In genomic region chr14:68796418-68797101, GRCh38 we compare ENCODE assay signal across 8 cellular contexts. TPM values are rescaled to one million over a fixed set of nuclear protein-coding genes. Genes with fewer than 3 reads are reported as not detected.
DNase-seq lines count a peak whose midpoint lies in the region; ATAC-seq lines count a peak whose summit lies in the region.

No MANE protein-coding gene starts in this region.

- peaks cover 0 to 3% (median 0%) of the 10 kb centered on the region in 5 donors for H3K36me3 ChIP-seq in subcutaneous abdominal adipose tissue (ENCODE audit: control insufficient read depth in 5 of 5, insufficient read depth in 5 of 5, low read length in 5 of 5)

- peak overlapping the region; percentile 100 for H3K27ac ChIP-seq in subcutaneous abdominal adipose tissue (ENCODE audit: low read depth, low read length)

- DNase-seq in T-helper 2 cell treated with Interferon-gamma antibody and Interleukin-4, amounts not matched to agents 5 μg/mL and 100 μg/mL, for 36 hours (ENCODE audit: low spot score), result no peak
- no peak for DNase-seq in T-helper 2 cell
- DNase-seq in activated naive CD8-positive, alpha-beta T cell treated with anti-CD3 and anti-CD28 coated beads for 36 hours, result no peak
- DNase-seq in immature natural killer cell, result no peak
- no peak for DNase-seq in stimulated activated CD4-positive, alpha-beta T cell treated with anti-CD3 and anti-CD28 coated beads, Interleukin-12 subunit alpha, Interleukin-12 subunit beta, amount 100 ng/mL, for 4 hours

- H3K4me1 Mint-ChIP-seq in T-helper 2 cell treated with Interferon-gamma antibody and Interleukin-4, amounts not matched to agents 5 μg/mL and 100 μg/mL, for 36 hours (ENCODE audit: low read depth), result peaks cover 35% of the 10 kb centered on the region
- peaks cover 53% of the 10 kb centered on the region for H3K4me1 Mint-ChIP-seq in activated naive CD8-positive, alpha-beta T cell treated with anti-CD3 and anti-CD28 coated beads for 36 hours
- H3K4me1 Mint-ChIP-seq in immature natural killer cell, result peaks cover 38 to 50% of the 10 kb centered on the region in 2 donors

- no peaks in the 10 kb centered on the region for H3K27me3 ChIP-seq in subcutaneous abdominal adipose tissue (ENCODE audit: control insufficient read depth in 5 of 5, insufficient read depth in 4 of 5, low read length in 5 of 5)

- H3K27ac Mint-ChIP-seq in T-helper 2 cell treated with Interferon-gamma antibody and Interleukin-4, amounts not matched to agents 5 μg/mL and 100 μg/mL, for 36 hours, result peak overlapping the region; percentile 100
- peak overlapping the region; percentile 100 for H3K27ac Mint-ChIP-seq in activated naive CD8-positive, alpha-beta T cell treated with anti-CD3 and anti-CD28 coated beads for 36 hours
- H3K27ac Mint-ChIP-seq in immature natural killer cell, result peak overlapping the region; percentile 96 to 100 (median 100)

- no peak for ATAC-seq in GM19452 (IDR thresholded peaks at IDR 0.05; ENCODE audit: unreplicated experiment)
- no peak for ATAC-seq in HG03097 (IDR thresholded peaks at IDR 0.05; ENCODE audit: low FRiP score, unreplicated experiment)

- H3K9me3 ChIP-seq in subcutaneous abdominal adipose tissue (ENCODE audit: control insufficient read depth in 5 of 5, low read length in 5 of 5), result no peaks in the 10 kb centered on the region

- peak overlapping the region; percentile 91 for H3K4me3 Mint-ChIP-seq in T-helper 2 cell treated with Interferon-gamma antibody and Interleukin-4, amounts not matched to agents 5 μg/mL and 100 μg/mL, for 36 hours
- peak overlapping the region; percentile 96 for H3K4me3 Mint-ChIP-seq in activated naive CD8-positive, alpha-beta T cell treated with anti-CD3 and anti-CD28 coated beads for 36 hours
- peak overlapping the region; percentile 91 to 98 (median 94) for H3K4me3 Mint-ChIP-seq in immature natural killer cell

- H3K4me1 ChIP-seq in subcutaneous abdominal adipose tissue (ENCODE audit: control insufficient read depth in 5 of 5, insufficient read depth in 5 of 5, low read length in 5 of 5), result peaks cover 4 to 20% (median 18%) of the 10 kb centered on the region in 5 donors

- H3K4me3 ChIP-seq in subcutaneous abdominal adipose tissue (ENCODE audit: low read depth in 1 of 5, low read length in 5 of 5), result peak overlapping the region; percentile 73 to 100 (median 88)

- H3K9ac ChIP-seq in subcutaneous abdominal adipose tissue (ENCODE audit: low read length in 5 of 5), result peak overlapping the region; percentile 87 to 99 (median 99)

- H3K27me3 Mint-ChIP-seq in T-helper 2 cell treated with Interferon-gamma antibody and Interleukin-4, amounts not matched to agents 5 μg/mL and 100 μg/mL, for 36 hours (ENCODE audit: low read depth), result no peaks in the 10 kb centered on the region
- H3K27me3 Mint-ChIP-seq in activated naive CD8-positive, alpha-beta T cell treated with anti-CD3 and anti-CD28 coated beads for 36 hours, result peaks cover 3% of the 10 kb centered on the region
- H3K27me3 Mint-ChIP-seq in immature natural killer cell (ENCODE audit: low read depth in 3 of 3), result peaks cover 35 to 43% (median 43%) of the 10 kb centered on the region in 3 donors

- H3K9me3 Mint-ChIP-seq in T-helper 2 cell treated with Interferon-gamma antibody and Interleukin-4, amounts not matched to agents 5 μg/mL and 100 μg/mL, for 36 hours, result peaks cover 21% of the 10 kb centered on the region
- H3K9me3 Mint-ChIP-seq in activated naive CD8-positive, alpha-beta T cell treated with anti-CD3 and anti-CD28 coated beads for 36 hours, result peaks cover 13% of the 10 kb centered on the region
- H3K9me3 Mint-ChIP-seq in immature natural killer cell, result peaks cover 0 to 4% (median 2%) of the 10 kb centered on the region in 6 donors

- peaks cover 14% of the 10 kb centered on the region for H3K36me3 Mint-ChIP-seq in T-helper 2 cell treated with Interferon-gamma antibody and Interleukin-4, amounts not matched to agents 5 μg/mL and 100 μg/mL, for 36 hours (ENCODE audit: low read depth)
- H3K36me3 Mint-ChIP-seq in activated naive CD8-positive, alpha-beta T cell treated with anti-CD3 and anti-CD28 coated beads for 36 hours, result peaks cover 43% of the 10 kb centered on the region
- H3K36me3 Mint-ChIP-seq in immature natural killer cell, result peaks cover 1 to 4% (median 2%) of the 10 kb centered on the region in 3 donors

RNA-seq across cellular contexts. Expression of gene ZFP36L1, which starts 3.7 kb away (rescaled TPM):
- 10 to 100 TPM; 84.4 to 86.2 TPM for total RNA-seq in activated naive CD8-positive, alpha-beta T cell treated with anti-CD3 and anti-CD28 coated beads for 36 hours
- 100 to 1,000 TPM in 1 of 3 donors, 10 to 100 TPM in 2; 36.6 to 126 (median 61.8) TPM for polyA plus RNA-seq in immature natural killer cell
